In the genomic region with DNA sequence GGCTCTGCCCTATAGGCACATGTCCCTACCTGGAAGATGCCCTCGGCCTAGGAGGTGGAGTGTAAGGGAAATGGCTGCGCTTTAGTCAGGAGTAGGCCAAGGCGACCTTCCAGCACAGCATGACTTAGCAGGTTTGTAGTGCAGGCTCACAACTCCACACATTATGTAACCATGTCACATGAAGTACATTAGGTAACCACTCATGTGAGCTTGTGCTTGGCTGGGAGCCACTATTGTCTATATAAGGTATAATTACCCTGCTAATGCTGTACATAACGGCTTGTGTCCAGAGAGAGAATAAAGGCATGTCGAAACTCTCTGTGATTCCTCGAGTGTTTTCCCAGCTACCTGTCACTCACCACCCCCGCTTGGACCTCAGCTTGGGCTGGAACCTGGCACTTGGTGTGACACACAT, we compare ENCODE assay signal across 1 cellular context.
TF ChIP-seq lines count a peak whose summit lies in the region.

No MANE protein-coding gene starts in this region.

TF ChIP-seq in K562, 482 proteins besides CTCF, POLR2A, EP300 and RAD21 (continued from another document and continues in another):
- TF ChIP-seq TCF3 (CRISPR knock-in tag; IDR thresholded peaks at IDR 0.05): no peak
- no peak for TF ChIP-seq SMAD4 (CRISPR knock-in tag; conservative IDR thresholded peaks at IDR 0.05)
- no peak for TF ChIP-seq RHOXF2B (CRISPR knock-in tag; conservative IDR thresholded peaks at IDR 0.05)
- TF ChIP-seq NFYB (IDR thresholded peaks at IDR 0.05; ENCODE audit: extremely low read depth, insufficient read length): no peak
- TF ChIP-seq RNF2 (IDR thresholded peaks at IDR 0.05): no peak
- TF ChIP-seq, protein P1, sequence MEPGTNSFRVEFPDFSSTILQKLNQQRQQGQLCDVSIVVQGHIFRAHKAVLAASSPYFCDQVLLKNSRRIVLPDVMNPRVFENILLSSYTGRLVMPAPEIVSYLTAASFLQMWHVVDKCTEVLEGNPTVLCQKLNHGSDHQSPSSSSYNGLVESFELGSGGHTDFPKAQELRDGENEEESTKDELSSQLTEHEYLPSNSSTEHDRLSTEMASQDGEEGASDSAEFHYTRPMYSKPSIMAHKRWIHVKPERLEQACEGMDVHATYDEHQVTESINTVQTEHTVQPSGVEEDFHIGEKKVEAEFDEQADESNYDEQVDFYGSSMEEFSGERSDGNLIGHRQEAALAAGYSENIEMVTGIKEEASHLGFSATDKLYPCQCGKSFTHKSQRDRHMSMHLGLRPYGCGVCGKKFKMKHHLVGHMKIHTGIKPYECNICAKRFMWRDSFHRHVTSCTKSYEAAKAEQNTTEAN (CRISPR knock-in tag; IDR thresholded peaks at IDR 0.05): no peak
- no peak for TF ChIP-seq VEZF1 (CRISPR knock-in tag; IDR thresholded peaks at IDR 0.05)
- no peak for TF ChIP-seq MTF1 (CRISPR knock-in tag; IDR thresholded peaks at IDR 0.05; ENCODE audit: borderline replicate concordance)
- peak; percentile 17; the same call in 1 of the 2 replicates for TF ChIP-seq NFE2L1 (tag; IDR thresholded peaks at IDR 0.05; ENCODE audit: borderline replicate concordance, low read depth)
- no peak for TF ChIP-seq BMI1 (IDR thresholded peaks at IDR 0.05; ENCODE audit: low read length)
- TF ChIP-seq MLLT1 (IDR thresholded peaks at IDR 0.05): no peak
- no peak for TF ChIP-seq TRIM25 (IDR thresholded peaks at IDR 0.05; ENCODE audit: borderline replicate concordance)
- no peak for TF ChIP-seq NCOA2 (IDR thresholded peaks at IDR 0.05; ENCODE audit: partially characterized antibody in 2 of 2)
- TF ChIP-seq ETV6 (IDR thresholded peaks at IDR 0.05; ENCODE audit: borderline replicate concordance in 1 of 2, low read depth in 2 of 2, low read length in 1 of 2): no peak
- no peak for TF ChIP-seq ETV6 (CRISPR knock-in tag; IDR thresholded peaks at IDR 0.05; ENCODE audit: borderline replicate concordance)
- TF ChIP-seq NCOA6 (IDR thresholded peaks at IDR 0.05): no peak
- no peak for TF ChIP-seq ATF1 (CRISPR knock-in tag; IDR thresholded peaks at IDR 0.05)
- no peak for TF ChIP-seq ATF1 (tag; IDR thresholded peaks at IDR 0.05)
- TF ChIP-seq FOXA3 (CRISPR knock-in tag; conservative IDR thresholded peaks at IDR 0.05 in 1 of 2, IDR thresholded peaks at IDR 0.05 in 1 of 2): no peak
- TF ChIP-seq ATF2 (CRISPR knock-in tag; IDR thresholded peaks at IDR 0.05): no peak
- no peak for TF ChIP-seq E2F4 (CRISPR knock-in tag; IDR thresholded peaks at IDR 0.05; ENCODE audit: low read depth)
- TF ChIP-seq CSDE1 (IDR thresholded peaks at IDR 0.05): no peak
- TF ChIP-seq ZNF717 (CRISPR knock-in tag; IDR thresholded peaks at IDR 0.05): no peak
- TF ChIP-seq CEBPG (CRISPR knock-in tag; IDR thresholded peaks at IDR 0.05): no peak
- peak; percentile 28 to 29; a peak in 1 of 4 replicates for TF ChIP-seq CEBPG (tag; conservative IDR thresholded peaks at IDR 0.05 in 1 of 2, IDR thresholded peaks at IDR 0.05 in 1 of 2)
- peak; percentile 49 for TF ChIP-seq FOXJ2 (tag; IDR thresholded peaks at IDR 0.05)
- TF ChIP-seq CBFA2T3 (IDR thresholded peaks at IDR 0.05): no peak
- TF ChIP-seq NR0B1 (IDR thresholded peaks at IDR 0.05; ENCODE audit: partially characterized antibody): no peak
- no peak for TF ChIP-seq HSF4 (CRISPR knock-in tag; IDR thresholded peaks at IDR 0.05; ENCODE audit: borderline replicate concordance)
- no peak for TF ChIP-seq ZNF766 (CRISPR knock-in tag; conservative IDR thresholded peaks at IDR 0.05)
- TF ChIP-seq, protein P2, sequence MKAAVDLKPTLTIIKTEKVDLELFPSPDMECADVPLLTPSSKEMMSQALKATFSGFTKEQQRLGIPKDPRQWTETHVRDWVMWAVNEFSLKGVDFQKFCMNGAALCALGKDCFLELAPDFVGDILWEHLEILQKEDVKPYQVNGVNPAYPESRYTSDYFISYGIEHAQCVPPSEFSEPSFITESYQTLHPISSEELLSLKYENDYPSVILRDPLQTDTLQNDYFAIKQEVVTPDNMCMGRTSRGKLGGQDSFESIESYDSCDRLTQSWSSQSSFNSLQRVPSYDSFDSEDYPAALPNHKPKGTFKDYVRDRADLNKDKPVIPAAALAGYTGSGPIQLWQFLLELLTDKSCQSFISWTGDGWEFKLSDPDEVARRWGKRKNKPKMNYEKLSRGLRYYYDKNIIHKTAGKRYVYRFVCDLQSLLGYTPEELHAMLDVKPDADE (conservative IDR thresholded peaks at IDR 0.05; ENCODE audit: control insufficient read depth, low read depth, low read length): no peak
- TF ChIP-seq SMC3 (conservative IDR thresholded peaks at IDR 0.05; ENCODE audit: insufficient read depth, low read depth, low read length): no peak
- TF ChIP-seq, protein P3, sequence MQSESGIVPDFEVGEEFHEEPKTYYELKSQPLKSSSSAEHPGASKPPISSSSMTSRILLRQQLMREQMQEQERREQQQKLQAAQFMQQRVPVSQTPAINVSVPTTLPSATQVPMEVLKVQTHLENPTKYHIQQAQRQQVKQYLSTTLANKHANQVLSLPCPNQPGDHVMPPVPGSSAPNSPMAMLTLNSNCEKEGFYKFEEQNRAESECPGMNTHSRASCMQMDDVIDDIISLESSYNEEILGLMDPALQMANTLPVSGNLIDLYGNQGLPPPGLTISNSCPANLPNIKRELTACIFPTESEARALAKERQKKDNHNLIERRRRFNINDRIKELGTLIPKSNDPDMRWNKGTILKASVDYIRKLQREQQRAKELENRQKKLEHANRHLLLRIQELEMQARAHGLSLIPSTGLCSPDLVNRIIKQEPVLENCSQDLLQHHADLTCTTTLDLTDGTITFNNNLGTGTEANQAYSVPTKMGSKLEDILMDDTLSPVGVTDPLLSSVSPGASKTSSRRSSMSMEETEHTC (IDR thresholded peaks at IDR 0.05): 0 out of 2 replicates have a peak, but pooled peaks have one; percentile 52
- peak; percentile 82; the same call in 1 of the 2 replicates for TF ChIP-seq DMBX1 (CRISPR knock-in tag; IDR thresholded peaks at IDR 0.05; ENCODE audit: borderline replicate concordance)
- peak; percentile 76 for TF ChIP-seq MEF2D (tag; conservative IDR thresholded peaks at IDR 0.05; ENCODE audit: low read depth)
- no peak for TF ChIP-seq TAF1 (IDR thresholded peaks at IDR 0.05; ENCODE audit: control insufficient read depth, extremely low read depth, insufficient read depth, low read length, severe bottlenecking)
- TF ChIP-seq, protein P4, sequence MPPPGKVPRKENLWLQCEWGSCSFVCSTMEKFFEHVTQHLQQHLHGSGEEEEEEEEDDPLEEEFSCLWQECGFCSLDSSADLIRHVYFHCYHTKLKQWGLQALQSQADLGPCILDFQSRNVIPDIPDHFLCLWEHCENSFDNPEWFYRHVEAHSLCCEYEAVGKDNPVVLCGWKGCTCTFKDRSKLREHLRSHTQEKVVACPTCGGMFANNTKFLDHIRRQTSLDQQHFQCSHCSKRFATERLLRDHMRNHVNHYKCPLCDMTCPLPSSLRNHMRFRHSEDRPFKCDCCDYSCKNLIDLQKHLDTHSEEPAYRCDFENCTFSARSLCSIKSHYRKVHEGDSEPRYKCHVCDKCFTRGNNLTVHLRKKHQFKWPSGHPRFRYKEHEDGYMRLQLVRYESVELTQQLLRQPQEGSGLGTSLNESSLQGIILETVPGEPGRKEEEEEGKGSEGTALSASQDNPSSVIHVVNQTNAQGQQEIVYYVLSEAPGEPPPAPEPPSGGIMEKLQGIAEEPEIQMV (tag; conservative IDR thresholded peaks at IDR 0.05; ENCODE audit: low read depth): peak; percentile 83
- TF ChIP-seq ZNF668 (CRISPR knock-in tag; IDR thresholded peaks at IDR 0.05): no peak
- peak; percentile 36 to 64; a peak in 1 of 4 replicates for TF ChIP-seq TRIM24 (IDR thresholded peaks at IDR 0.05)
- TF ChIP-seq, protein P5, sequence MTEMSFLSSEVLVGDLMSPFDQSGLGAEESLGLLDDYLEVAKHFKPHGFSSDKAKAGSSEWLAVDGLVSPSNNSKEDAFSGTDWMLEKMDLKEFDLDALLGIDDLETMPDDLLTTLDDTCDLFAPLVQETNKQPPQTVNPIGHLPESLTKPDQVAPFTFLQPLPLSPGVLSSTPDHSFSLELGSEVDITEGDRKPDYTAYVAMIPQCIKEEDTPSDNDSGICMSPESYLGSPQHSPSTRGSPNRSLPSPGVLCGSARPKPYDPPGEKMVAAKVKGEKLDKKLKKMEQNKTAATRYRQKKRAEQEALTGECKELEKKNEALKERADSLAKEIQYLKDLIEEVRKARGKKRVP (CRISPR knock-in tag; IDR thresholded peaks at IDR 0.05): no peak
- TF ChIP-seq ETS2 (tag; IDR thresholded peaks at IDR 0.05; ENCODE audit: borderline replicate concordance, poor library complexity, severe bottlenecking): no peak
- TF ChIP-seq E2F3 (CRISPR knock-in tag; IDR thresholded peaks at IDR 0.05): no peak
- TF ChIP-seq FOXK1 (CRISPR knock-in tag; IDR thresholded peaks at IDR 0.05; ENCODE audit: borderline replicate concordance): no peak
- no peak for TF ChIP-seq HDGF (IDR thresholded peaks at IDR 0.05)
- no peak for TF ChIP-seq RBM39 (optimal IDR thresholded peaks at IDR 0.05; ENCODE audit: low read depth, low read length)
- TF ChIP-seq, protein P6, sequence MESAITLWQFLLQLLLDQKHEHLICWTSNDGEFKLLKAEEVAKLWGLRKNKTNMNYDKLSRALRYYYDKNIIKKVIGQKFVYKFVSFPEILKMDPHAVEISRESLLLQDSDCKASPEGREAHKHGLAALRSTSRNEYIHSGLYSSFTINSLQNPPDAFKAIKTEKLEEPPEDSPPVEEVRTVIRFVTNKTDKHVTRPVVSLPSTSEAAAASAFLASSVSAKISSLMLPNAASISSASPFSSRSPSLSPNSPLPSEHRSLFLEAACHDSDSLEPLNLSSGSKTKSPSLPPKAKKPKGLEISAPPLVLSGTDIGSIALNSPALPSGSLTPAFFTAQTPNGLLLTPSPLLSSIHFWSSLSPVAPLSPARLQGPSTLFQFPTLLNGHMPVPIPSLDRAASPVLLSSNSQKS (CRISPR knock-in tag; IDR thresholded peaks at IDR 0.05): no peak
- no peak for TF ChIP-seq YBX1 (IDR thresholded peaks at IDR 0.05)
- TF ChIP-seq ZNF165 (CRISPR knock-in tag; IDR thresholded peaks at IDR 0.05; ENCODE audit: borderline replicate concordance): no peak
